ENCODE assay signal across 1 cellular context in genomic region chr10:11175823-11176243, GRCh38.
TF ChIP-seq lines count a peak whose summit lies in the region.

No MANE protein-coding gene starts in this region.

TF ChIP-seq in SK-N-SH, 30 proteins besides CTCF, POLR2A, EP300 and RAD21 (continued from another document):
- no peak for TF ChIP-seq REST (IDR thresholded peaks at IDR 0.05; ENCODE audit: low read depth, low read length)
